ENCODE assay signal across 19 cellular contexts in the genomic region with DNA sequence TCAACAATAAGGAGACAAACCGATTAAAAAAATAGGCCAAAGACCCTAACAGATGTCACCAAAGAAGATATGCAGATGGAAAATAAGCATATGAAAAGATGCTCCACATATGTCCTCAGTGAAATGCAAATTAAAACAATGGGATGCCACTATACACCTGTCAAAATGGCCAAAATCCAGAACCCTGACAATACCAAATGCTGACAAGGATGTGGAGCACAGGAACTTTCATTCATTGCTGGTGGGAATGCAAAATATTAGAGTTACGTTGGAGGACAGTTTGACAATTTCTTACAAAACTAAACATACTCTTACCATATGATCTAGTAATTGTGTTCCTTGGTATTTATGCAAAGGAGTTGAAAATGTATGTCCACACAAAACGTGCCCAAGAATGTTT. TPM values are rescaled to one million over a fixed set of nuclear protein-coding genes. Genes with fewer than 3 reads are reported as not detected.
DNase-seq lines count a peak whose midpoint lies in the region; ATAC-seq, FAIRE-seq and TF ChIP-seq lines count a peak whose summit lies in the region.
"Had no signal": no experiment of that assay in that cellular context is flagged by ENCODE, and none has a peak within 500 bp of the region (broad histone marks: within the 10 kb centered on the region; RNA-seq: fewer than 3 reads in every experiment).

No MANE protein-coding gene starts in this region.

- H2BK5ac ChIP-seq in H1 (ENCODE audit: low read depth, low read length): no peak overlapping the region
- no peak overlapping the region for H2BK5ac ChIP-seq in mesenchymal stem cell (ENCODE audit: low read depth, low read length, poor library complexity, severe bottlenecking)

- H3K4me1 Mint-ChIP-seq in activated CD4-positive, alpha-beta T cell treated with anti-CD3 and anti-CD28 coated beads, Interleukin-2, amount 10 ng/mL, durations not matched to agents 7 days and 5 days: peaks cover 27% of the 10 kb centered on the region
- peaks cover 30% of the 10 kb centered on the region for H3K4me1 Mint-ChIP-seq in neural crest cell

- peaks cover 7% of the 10 kb centered on the region for H3K27me3 Mint-ChIP-seq in activated CD4-positive, alpha-beta T cell treated with anti-CD3 and anti-CD28 coated beads, Interleukin-2, amount 10 ng/mL, durations not matched to agents 7 days and 5 days
- H3K27me3 Mint-ChIP-seq in neural crest cell (ENCODE audit: low read depth): peaks cover 28% of the 10 kb centered on the region

- no peak overlapping the region for H3K9ac ChIP-seq in HUES6 (ENCODE audit: low read length)
- no peak overlapping the region for H3K9ac ChIP-seq in H1 (replicated peaks in 1 of 4; ENCODE audit: extremely low read depth in 1 of 4, low read depth in 3 of 4, low read length in 3 of 4)
- H3K9ac ChIP-seq in mesenchymal stem cell (ENCODE audit: low read length): no peak overlapping the region

- H3K27ac ChIP-seq in HUES6 (ENCODE audit: low read depth, low read length) (no peak overlapping the region), H1 (ENCODE audit: low read depth, low read length) (no peak overlapping the region), mesenchymal stem cell (ENCODE audit: low read length, poor library complexity, severe bottlenecking) (no peak overlapping the region)
- H3K27ac ChIP-seq: RWPE1, SJCRH30 had no signal

- H3K79me2 ChIP-seq in H1 (ENCODE audit: control insufficient read depth in 1 of 2, insufficient read depth in 2 of 2, low read length in 2 of 2): peaks cover 0 to 8% of the 10 kb centered on the region in 2 experiments; a peak in 2 of 4 replicates

- H3K4me2 ChIP-seq in H1 (ENCODE audit: insufficient read depth in 1 of 2, low read depth in 2 of 2, low read length in 2 of 2) (no peak overlapping the region; a peak in 1 of 4 replicates), mesenchymal stem cell (ENCODE audit: low read length, poor library complexity, severe bottlenecking) (no peak overlapping the region)

- H3K9me3 ChIP-seq in HUES6 (ENCODE audit: control insufficient read depth, insufficient read depth, low read depth, low read length) (no peaks in the 10 kb centered on the region), H1 (ENCODE audit: insufficient read depth in 2 of 2, low read depth in 1 of 2, low read length in 1 of 2) (no peaks in the 10 kb centered on the region), mesenchymal stem cell (ENCODE audit: control insufficient read depth, low read length) (no peaks in the 10 kb centered on the region)
- H3K9me3 ChIP-seq: SJCRH30 had no signal

- no peak for ATAC-seq in GM19328 (IDR thresholded peaks at IDR 0.05; ENCODE audit: unreplicated experiment)

- H2AK5ac ChIP-seq in H1 (ENCODE audit: low read depth, low read length) (no peak overlapping the region), mesenchymal stem cell (ENCODE audit: low read length, severe bottlenecking) (no peak overlapping the region)

- H3K4me3 Mint-ChIP-seq in activated CD4-positive, alpha-beta T cell treated with anti-CD3 and anti-CD28 coated beads, Interleukin-2, amount 10 ng/mL, durations not matched to agents 7 days and 5 days: peak overlapping the region; percentile 2
- H3K4me3 Mint-ChIP-seq in neural crest cell: peak overlapping the region; percentile 67

- H3K9me3 Mint-ChIP-seq in activated CD4-positive, alpha-beta T cell treated with anti-CD3 and anti-CD28 coated beads, Interleukin-2, amount 10 ng/mL, durations not matched to agents 7 days and 5 days: peaks cover 4% of the 10 kb centered on the region
- no peaks in the 10 kb centered on the region for H3K9me3 Mint-ChIP-seq in neural crest cell

- DNase-seq in activated CD4-positive, alpha-beta T cell treated with anti-CD3 and anti-CD28 coated beads, Interleukin-2, amount 10 ng/mL, durations not matched to agents 7 days and 5 days: no peak
- DNase-seq in activated CD4-positive, alpha-beta T cell treated with anti-CD3 and anti-CD28 coated beads, Interleukin-2, amount 50 U/mL, for 1 hour: no peak
- DNase-seq in H1 (ENCODE audit: low read depth in 1 of 2, low spot score in 2 of 2) (no peak), neural crest cell (ENCODE audit: low read depth, low spot score) (no peak), NCI-H187 treated with DMSO at 0.1 percent for 48 hours (lab: John Stamatoyannopoulos, UW) (no peak), mesenchymal stem cell (no peak)
- DNase-seq: C1 segment of cervical spinal cord, HCEC 1CT, KG1, NCI-H1092, NCI-H1694, NCI-H345, NCI-H526 treated with DMSO at 0.1 percent for 48 hours, OCI-M1, SJCRH30 had no signal

- TF ChIP-seq POLR2A in H1 (IDR thresholded peaks at IDR 0.05; ENCODE audit: control extremely low read depth in 1 of 2, low read depth in 2 of 2, low read length in 2 of 2): no peak

- CTCF ChIA-PET in activated CD4-positive, alpha-beta T cell treated with anti-CD3 and anti-CD28 coated beads, Interleukin-2, amount 10 ng/mL, durations not matched to agents 7 days and 5 days (lab: Charles Lee): no interaction called here
- CTCF ChIA-PET in H1 (lab: Charles Lee; ENCODE audit: partially characterized antibody): no interaction called here

- no peak overlapping the region for H3K27ac Mint-ChIP-seq in activated CD4-positive, alpha-beta T cell treated with anti-CD3 and anti-CD28 coated beads, Interleukin-2, amount 10 ng/mL, durations not matched to agents 7 days and 5 days
- H3K27ac Mint-ChIP-seq in neural crest cell (ENCODE audit: unreplicated experiment): no peak overlapping the region

- no peaks in the 10 kb centered on the region for H4K20me1 ChIP-seq in H1 (replicated peaks in 1 of 2; ENCODE audit: control insufficient read depth in 1 of 2, insufficient read depth in 2 of 2, low read length in 2 of 2)

- H3K27me3 ChIP-seq in HUES6 (ENCODE audit: control insufficient read depth, insufficient read depth, low read length) (peaks cover 6% of the 10 kb centered on the region; the same call in 1 of the 2 replicates), H1 (replicated peaks in 1 of 4; ENCODE audit: control insufficient read depth in 3 of 4, extremely low read depth in 1 of 4, insufficient read depth in 3 of 4, low read length in 3 of 4) (peaks cover 0 to 2% (median under 1%) of the 10 kb centered on the region in 4 experiments; a peak in 3 of 7 replicates), mesenchymal stem cell (ENCODE audit: control insufficient read depth in 1 of 2, insufficient read depth in 1 of 2, low read length in 2 of 2) (no peaks in the 10 kb centered on the region)
- H3K27me3 ChIP-seq: SJCRH30 had no signal

- no peak overlapping the region for H2BK20ac ChIP-seq in H1 (ENCODE audit: low read length)

- H2BK12ac ChIP-seq in H1 (ENCODE audit: low read depth, low read length) (no peak overlapping the region), mesenchymal stem cell (ENCODE audit: low read length in 2 of 2) (no peak overlapping the region)

- H3K4ac ChIP-seq in H1 (replicated peaks; ENCODE audit: insufficient read length, low read depth, low read length): no peak overlapping the region
- no peak overlapping the region for H3K4ac ChIP-seq in mesenchymal stem cell (ENCODE audit: low read depth in 1 of 2, low read length in 2 of 2)

- H4K8ac ChIP-seq in H1 (ENCODE audit: extremely low read depth, insufficient read depth, low read length) (no peak overlapping the region), mesenchymal stem cell (ENCODE audit: low read length) (no peak overlapping the region)

- H2BK15ac ChIP-seq in H1 (ENCODE audit: low read length) (no peak overlapping the region), mesenchymal stem cell (ENCODE audit: low read depth, poor library complexity, severe bottlenecking) (no peak overlapping the region)

- no peak for TF ChIP-seq RAD21 in H1 (IDR thresholded peaks at IDR 0.05 in 1 of 2, conservative IDR thresholded peaks at IDR 0.05 in 1 of 2; ENCODE audit: low read depth in 2 of 2, low read length in 2 of 2)

- peaks cover 24% of the 10 kb centered on the region for H3K36me3 Mint-ChIP-seq in activated CD4-positive, alpha-beta T cell treated with anti-CD3 and anti-CD28 coated beads, Interleukin-2, amount 10 ng/mL, durations not matched to agents 7 days and 5 days (ENCODE audit: low read depth)
- H3K36me3 Mint-ChIP-seq in neural crest cell (ENCODE audit: low read depth): peaks cover 13% of the 10 kb centered on the region

- H2AFZ ChIP-seq in H1 (ENCODE audit: low read length) (no peak overlapping the region), mesenchymal stem cell (ENCODE audit: low read depth, low read length) (no peak overlapping the region)

- H3K4me1 ChIP-seq in HUES6 (ENCODE audit: control insufficient read depth, insufficient read depth, low read length) (peaks cover 11% of the 10 kb centered on the region), H1 (replicated peaks in 1 of 4; ENCODE audit: control insufficient read depth in 3 of 4, insufficient read depth in 4 of 4, low read length in 3 of 4) (peaks cover 0 to 2% (median 0%) of the 10 kb centered on the region in 4 experiments; a peak in 2 of 7 replicates), mesenchymal stem cell (ENCODE audit: control insufficient read depth, insufficient read depth, low read depth, low read length) (peaks cover 3% of the 10 kb centered on the region)
- H3K4me1 ChIP-seq: SJCRH30 had no signal

- no peak overlapping the region for H3K56ac ChIP-seq in H1 (replicated peaks; ENCODE audit: insufficient read length, low read depth, low read length)

- TF ChIP-seq CTCF in H1 (IDR thresholded peaks at IDR 0.05; ENCODE audit: control extremely low read depth in 1 of 3, insufficient read depth in 1 of 3, low read depth in 1 of 3, low read length in 3 of 3) (no peak), neural crest cell (conservative IDR thresholded peaks at IDR 0.05) (no peak)

- POLR2A ChIA-PET in activated CD4-positive, alpha-beta T cell treated with anti-CD3 and anti-CD28 coated beads, Interleukin-2, amount 10 ng/mL, durations not matched to agents 7 days and 5 days (lab: Charles Lee): no interaction called here
- POLR2A ChIA-PET in H1 (lab: Charles Lee; ENCODE audit: partially characterized antibody): interaction anchor here (0.6 kb wide), 1 partner anchor 247 kb away, joined by 3 read pairs; no protein-coding TSS in a partner anchor

- H3K79me1 ChIP-seq in H1 (ENCODE audit: low read depth, low read length): no peaks in the 10 kb centered on the region
- H3K79me1 ChIP-seq in mesenchymal stem cell (replicated peaks; ENCODE audit: low read length, poor library complexity, severe bottlenecking): peaks cover 6% of the 10 kb centered on the region

- no peak overlapping the region for H3K23ac ChIP-seq in H1 (ENCODE audit: insufficient read length)
- no peak overlapping the region for H3K23ac ChIP-seq in mesenchymal stem cell (ENCODE audit: low read length in 2 of 2)

- H4K5ac ChIP-seq in H1 (ENCODE audit: insufficient read length, low read depth, low read length): no peak overlapping the region

- H3K18ac ChIP-seq in H1 (ENCODE audit: extremely low read depth, low read length): no peak overlapping the region
- H3K18ac ChIP-seq in mesenchymal stem cell (ENCODE audit: low read depth in 1 of 2, low read length in 2 of 2): no peak overlapping the region

- H3K36me3 ChIP-seq in HUES6 (ENCODE audit: control insufficient read depth, insufficient read depth, low read length) (peaks cover 6% of the 10 kb centered on the region; the same call in 1 of the 2 replicates), H1 (ENCODE audit: control insufficient read depth in 2 of 4, insufficient read depth in 4 of 4, low read length in 3 of 4) (peaks cover 0 to 2% (median under 1%) of the 10 kb centered on the region in 4 experiments; a peak in 1 of 8 replicates), mesenchymal stem cell (ENCODE audit: control insufficient read depth in 1 of 2, insufficient read depth in 2 of 2, low read depth in 1 of 2, low read length in 2 of 2) (peaks cover 0 to 9% of the 10 kb centered on the region in 2 experiments)

- 68% methylated on average over 3 of the region's 3 CpGs; no CpG with 5 or more reads in 1 of the 2 experiments for WGBS in H1 (ENCODE audit: extremely low coverage in 1 of 2, insufficient coverage in 1 of 2, insufficient read length in 1 of 2, insufficient replicate concordance in 2 of 2, low coverage in 1 of 2, low lambda C conversion rate in 2 of 2, missing lambda C conversion rate in 1 of 2), 2 experiments
- WGBS in mesenchymal stem cell: 100% methylated on average over 1 of the region's 3 CpGs

- TF ChIP-seq EP300 in H1 (IDR thresholded peaks at IDR 0.05; ENCODE audit: borderline replicate concordance in 1 of 2, low read depth in 2 of 2, low read length in 2 of 2): no peak

- no peak overlapping the region for H2BK120ac ChIP-seq in H1 (replicated peaks; ENCODE audit: low read depth, low read length)
- H2BK120ac ChIP-seq in mesenchymal stem cell (ENCODE audit: low read depth, low read length): no peak overlapping the region

- H3K14ac ChIP-seq in H1 (ENCODE audit: insufficient read length): no peak overlapping the region
- no peak overlapping the region for H3K14ac ChIP-seq in mesenchymal stem cell (ENCODE audit: low read length in 2 of 2)

- H4K91ac ChIP-seq in H1 (replicated peaks; ENCODE audit: insufficient read length, low read length) (no peak overlapping the region), mesenchymal stem cell (ENCODE audit: low read length) (no peak overlapping the region)

- FAIRE-seq in H1 (lab: Jason Lieb, UNC): no peak
- FAIRE-seq: HTR-8/SVneo had no signal

- H3K4me3 ChIP-seq in HUES6 (ENCODE audit: low read depth, low read length) (0 out of 2 replicates have a peak overlapping the region, but pooled peaks have one; percentile 3), H1 (ENCODE audit: extremely low read depth in 1 of 4, insufficient read depth in 2 of 4, low read depth in 3 of 4, low read length in 4 of 4) (no peak overlapping the region), mesenchymal stem cell (ENCODE audit: insufficient read depth in 1 of 2, low read depth in 1 of 2, low read length in 2 of 2) (no peak overlapping the region)
- H3K4me3 ChIP-seq: SJCRH30 had no signal

- H3K23me2 ChIP-seq in H1 (ENCODE audit: low read depth, low read length): peaks cover 9% of the 10 kb centered on the region; the same call in 1 of the 2 replicates

RNA-seq across cellular contexts. Expression of a gene that starts 1.8 kb away (rescaled TPM):
- 10 to 100 TPM; 14.4 to 16.8 TPM for total RNA-seq in activated CD4-positive, alpha-beta T cell treated with anti-CD3 and anti-CD28 coated beads, Interleukin-2, amount 10 ng/mL, durations not matched to agents 7 days and 5 days
- 11.7 and 12.3 TPM in 2 replicates for total RNA-seq in H1 (2021; fragmentation: NEBNext Ultra II Directional; extraction: Animal tissue kit (Norgen Biotek cat#: 25700))
- 1.1 and 1.9 TPM in 2 replicates for polyA plus RNA-seq in H1 (2011; rRNA removed)
- polyA plus RNA-seq in H1 (2011; cell fraction: cytosol; rRNA removed): 2.4 TPM
- 1.1 TPM for polyA plus RNA-seq in H1 (2011; cell fraction: nucleus; rRNA removed)
- polyA plus RNA-seq in H1 (2012, experiment 1 of 2): 3.1 to 5.6 TPM (median 3.5 TPM) in 4 replicates
- 0.35 TPM for polyA plus RNA-seq in H1 (2012, experiment 2 of 2)
- 8.5 TPM for polyA plus RNA-seq in H1 (2013, experiment 1 of 2)
- polyA plus RNA-seq in H1 (2013, experiment 2 of 2): 8.1 TPM
- polyA minus RNA-seq in H1 (2011; rRNA and poly(A)+ RNA removed): 6.3 and 7.7 TPM in 2 replicates
- 5.1 TPM for polyA minus RNA-seq in H1 (2011; cell fraction: cytosol; rRNA and poly(A)+ RNA removed)
- polyA minus RNA-seq in H1 (2011; cell fraction: nucleus; rRNA and poly(A)+ RNA removed): 11.6 TPM
- 15.7 and 16.7 TPM in 2 replicates for total RNA-seq in neural crest cell
- polyA plus RNA-seq in mesenchymal stem cell (2013, experiment 1 of 2): 5.0 TPM
- polyA plus RNA-seq in mesenchymal stem cell (2013, experiment 2 of 2): 5.2 TPM
